Comparison of ENCODE assay signal across 9 cellular contexts in genomic region chr4:88458091-88458740, GRCh38. TPM values are rescaled to one million over a fixed set of nuclear protein-coding genes. Genes with fewer than 3 reads are reported as not detected.
A peak's percentile ranks its signal among the peaks of the same experiment; 100 is the strongest.
DNase-seq lines count a peak whose midpoint lies in the region; ATAC-seq, FAIRE-seq and TF ChIP-seq lines count a peak whose summit lies in the region.
"Had no signal": no experiment of that assay in that cellular context is flagged by ENCODE, and none has a peak within 500 bp of the region (broad histone marks: within the 10 kb centered on the region; RNA-seq: fewer than 3 reads in every experiment).

No MANE protein-coding gene starts in this region.

- no peak overlapping the region for H2AFZ ChIP-seq in astrocyte (ENCODE audit: low read depth, low read length)

- H3K36me3 Mint-ChIP-seq in stimulated activated naive CD8-positive, alpha-beta T cell treated with anti-CD3 and anti-CD28 coated beads, Interleukin-15, Interleukin-2, amounts not matched to agents 100 ng/mL and 50 ng/mL, for 24 hours (ENCODE audit: low read depth): peaks cover 8% of the 10 kb centered on the region
- peaks cover 5% of the 10 kb centered on the region for H3K36me3 Mint-ChIP-seq in astrocyte (ENCODE audit: low read depth, unreplicated experiment)

- DNase-seq in stimulated activated naive CD8-positive, alpha-beta T cell treated with anti-CD3 and anti-CD28 coated beads, Interleukin-15, Interleukin-2, amounts not matched to agents 100 U/mL and 50 U/mL, for 24 hours: no peak
- DNase-seq in astrocyte (ENCODE audit: low read depth) (no peak), aorta (no peak), mucosa of gallbladder (ENCODE audit: low spot score) (no peak)
- no peak for DNase-seq in stimulated activated CD4-positive, alpha-beta T cell treated with anti-CD3 and anti-CD28 coated beads, Interleukin-2, amount 100 ng/mL, for 48 hours
- DNase-seq: NCI-H1930 had no signal

- no peak for TF ChIP-seq CTCF in astrocyte (IDR thresholded peaks at IDR 0.05; ENCODE audit: insufficient read depth, low read depth, low read length)

- H3K9ac ChIP-seq in astrocyte (ENCODE audit: low read length) (no peak overlapping the region), mucosa of rectum (ENCODE audit: low read depth in 1 of 2, low read length in 2 of 2) (no peak overlapping the region)

- no peak overlapping the region for H3K4me2 ChIP-seq in astrocyte (ENCODE audit: low read length)

- H3K4me1 Mint-ChIP-seq in stimulated activated naive CD8-positive, alpha-beta T cell treated with anti-CD3 and anti-CD28 coated beads, Interleukin-15, Interleukin-2, amounts not matched to agents 100 ng/mL and 50 ng/mL, for 24 hours (ENCODE audit: low read depth): peaks cover 26% of the 10 kb centered on the region
- H3K4me1 Mint-ChIP-seq in astrocyte (ENCODE audit: low read depth, unreplicated experiment): peaks cover 9% of the 10 kb centered on the region

- 19 to 22% methylated on average over 8 of the region's 8 CpGs for WGBS in aorta, 2 donors

- H3K4me1 ChIP-seq in astrocyte (ENCODE audit: insufficient read depth, low read length) (no peaks in the 10 kb centered on the region), mucosa of rectum (ENCODE audit: control insufficient read depth in 2 of 2, insufficient read depth in 2 of 2, low read length in 2 of 2) (no peaks in the 10 kb centered on the region), aorta (ENCODE audit: control insufficient read depth in 1 of 2, insufficient read depth in 2 of 2, low read length in 2 of 2) (no peaks in the 10 kb centered on the region)

- H3K79me2 ChIP-seq in astrocyte (ENCODE audit: insufficient read depth, low read length): no peaks in the 10 kb centered on the region

- no peaks in the 10 kb centered on the region for H3K36me3 ChIP-seq in astrocyte (ENCODE audit: insufficient read depth, low read length)
- no peaks in the 10 kb centered on the region for H3K36me3 ChIP-seq in mucosa of rectum (ENCODE audit: control insufficient read depth in 2 of 2, insufficient read depth in 2 of 2, low read length in 2 of 2)
- no peaks in the 10 kb centered on the region for H3K36me3 ChIP-seq in aorta (ENCODE audit: control insufficient read depth in 1 of 2, insufficient read depth in 2 of 2, low read length in 1 of 2)

- H3K27ac ChIP-seq in astrocyte (ENCODE audit: low read depth, low read length) (no peak overlapping the region), mucosa of rectum (ENCODE audit: low read depth in 2 of 2, low read length in 2 of 2) (no peak overlapping the region), aorta (ENCODE audit: low read depth in 1 of 2, low read length in 2 of 2) (peak overlapping the region in 1 of 2 donors; percentile 45)

- intact Hi-C loops in aorta (cut with DNase I): loop anchor here (5.0 to 10.0 kb wide), 6 partner anchors 59 to 241 kb away; partner anchors contain the start of genes HERC6 (in 2 of the 2) and PPM1K (in 2 of the 2)

- H3K9me3 ChIP-seq in astrocyte (ENCODE audit: insufficient read depth, low read depth, low read length) (no peaks in the 10 kb centered on the region), mucosa of rectum (ENCODE audit: control insufficient read depth in 2 of 2, low read length in 2 of 2) (no peaks in the 10 kb centered on the region), aorta (ENCODE audit: control insufficient read depth, low read length) (no peaks in the 10 kb centered on the region)

- H3K27me3 Mint-ChIP-seq in stimulated activated naive CD8-positive, alpha-beta T cell treated with anti-CD3 and anti-CD28 coated beads, Interleukin-15, Interleukin-2, amounts not matched to agents 100 ng/mL and 50 ng/mL, for 24 hours: peaks cover 6% of the 10 kb centered on the region
- peaks cover 3% of the 10 kb centered on the region for H3K27me3 Mint-ChIP-seq in astrocyte (ENCODE audit: low read depth, unreplicated experiment)

- H3K27ac Mint-ChIP-seq in stimulated activated naive CD8-positive, alpha-beta T cell treated with anti-CD3 and anti-CD28 coated beads, Interleukin-15, Interleukin-2, amounts not matched to agents 100 ng/mL and 50 ng/mL, for 24 hours: peak overlapping the region; percentile 81
- H3K27ac Mint-ChIP-seq in astrocyte (ENCODE audit: unreplicated experiment): no peak overlapping the region

- H3K27me3 ChIP-seq in astrocyte (ENCODE audit: insufficient read depth, low read length) (peaks cover 9% of the 10 kb centered on the region), mucosa of rectum (ENCODE audit: control insufficient read depth in 2 of 2, insufficient read depth in 2 of 2, low read length in 2 of 2) (peaks cover 0 to 6% of the 10 kb centered on the region in 2 donors), aorta (ENCODE audit: control insufficient read depth in 1 of 2, insufficient read depth in 2 of 2, low read length in 1 of 2) (no peaks in the 10 kb centered on the region)

- peak overlapping the region; percentile 96 for H3K4me3 Mint-ChIP-seq in stimulated activated naive CD8-positive, alpha-beta T cell treated with anti-CD3 and anti-CD28 coated beads, Interleukin-15, Interleukin-2, amounts not matched to agents 100 ng/mL and 50 ng/mL, for 24 hours
- peak overlapping the region; percentile 92 for H3K4me3 Mint-ChIP-seq in astrocyte (ENCODE audit: unreplicated experiment)

- peaks cover 4% of the 10 kb centered on the region for H3K9me3 Mint-ChIP-seq in stimulated activated naive CD8-positive, alpha-beta T cell treated with anti-CD3 and anti-CD28 coated beads, Interleukin-15, Interleukin-2, amounts not matched to agents 100 ng/mL and 50 ng/mL, for 24 hours
- H3K9me3 Mint-ChIP-seq in astrocyte (ENCODE audit: unreplicated experiment): peaks cover 4% of the 10 kb centered on the region

- H3K4me3 ChIP-seq in astrocyte (ENCODE audit: insufficient read depth, low read depth, low read length) (no peak overlapping the region), mucosa of rectum (ENCODE audit: low read length in 2 of 2) (peak overlapping the region; percentile 86), aorta (ENCODE audit: low read length in 2 of 2) (peak overlapping the region; percentile 9 to 82)

- no peak for ATAC-seq in stimulated activated naive CD8-positive, alpha-beta T cell treated with anti-CD3 and anti-CD28 coated beads, Interleukin-15, Interleukin-2, amounts not matched to agents 100 U/mL and 50 U/mL, for 24 hours
- no peak for ATAC-seq in aorta (ENCODE audit: low FRiP score)
- ATAC-seq in GM18867 (IDR thresholded peaks at IDR 0.05; ENCODE audit: unreplicated experiment): no peak

- no peaks in the 10 kb centered on the region for H4K20me1 ChIP-seq in astrocyte (ENCODE audit: insufficient read depth, low read length)

- FAIRE-seq in astrocyte (lab: Jason Lieb, UNC): no peak

RNA-seq across cellular contexts. Expression of gene HERC5, which starts 1.3 kb away (rescaled TPM):
- total RNA-seq in astrocyte (23.0 and 27.3 TPM in 2 replicates), aorta (1 to 10 TPM; 9.6 to 9.8 TPM), mucosa of gallbladder (4.1 TPM)
- polyA plus RNA-seq in aorta: 10 to 100 TPM in 1 of 2 donors, 1 to 10 TPM in 1; 7.0 to 10.3 TPM
